Comparison of ENCODE assay signal across 7 cellular contexts in the genomic region with DNA sequence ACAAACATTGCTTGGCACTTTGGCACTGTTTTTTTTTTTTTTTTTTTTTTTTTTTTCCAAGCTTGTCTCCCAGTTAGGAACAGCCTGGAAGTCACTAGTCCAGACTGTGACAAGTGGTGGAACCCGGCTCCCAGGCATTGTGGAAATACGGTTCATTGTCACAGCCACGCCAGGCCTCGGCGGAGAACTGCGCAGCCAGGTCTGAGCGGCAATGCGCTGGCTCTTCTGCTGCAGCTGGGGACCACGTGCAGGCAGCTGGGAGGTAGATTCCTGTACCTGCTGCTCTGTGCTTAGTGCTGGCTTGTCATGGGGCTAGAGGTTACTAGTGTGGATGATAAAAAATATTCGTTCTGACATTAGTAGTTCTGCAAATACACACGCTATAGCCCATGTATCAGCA. TPM values are rescaled to one million over a fixed set of nuclear protein-coding genes. Genes with fewer than 3 reads are reported as not detected.
"Had no signal": no experiment of that assay in that cellular context is flagged by ENCODE, and none has a peak within 500 bp of the region (broad histone marks: within the 10 kb centered on the region; RNA-seq: fewer than 3 reads in every experiment).

No MANE protein-coding gene starts in this region.

- H3K4me2 ChIP-seq: GM23338 had no signal

- H3K4me3 Mint-ChIP-seq: GM23338, H9 had no signal

- H2AFZ ChIP-seq: GM23338 had no signal

- ATAC-seq: GM23338, K562 had no signal

- H3K27ac Mint-ChIP-seq: GM23338, H9 had no signal

- H3K4me3 ChIP-seq: GM23338, K562 had no signal

- H3K4me1 Mint-ChIP-seq: GM23338 had no signal

- DNase-seq: H9, HCEC 1CT, IMR-90 had no signal

RNA-seq across cellular contexts. Expression of a gene that starts 5.0 kb away (rescaled TPM):
- total RNA-seq: H1, H9, HT-29, IMR-90, K562 had no signal
- polyA plus RNA-seq: GM23338, IMR-90, K562 had no signal
